ENCODE assay signal across 16 cellular contexts in genomic region chr10:4254101-4254994, GRCh38.
DNase-seq lines count a peak whose midpoint lies in the region; ATAC-seq and TF ChIP-seq lines count a peak whose summit lies in the region.
"Had no signal": no experiment of that assay in that cellular context is flagged by ENCODE, and none has a peak within 500 bp of the region (broad histone marks: within the 10 kb centered on the region; RNA-seq: fewer than 3 reads in every experiment).

No MANE protein-coding gene starts in this region.

- no peaks in the 10 kb centered on the region for H3K27me3 ChIP-seq in Panc1 (ENCODE audit: control insufficient read depth, insufficient read depth, low read length)
- H3K27me3 ChIP-seq: BE2C, heart left ventricle, upper lobe of left lung had no signal

- H3K9me3 Mint-ChIP-seq in osteocyte (ENCODE audit: unreplicated experiment) (peaks cover 11% of the 10 kb centered on the region), CD14-positive monocyte (peaks cover 0 to 13% (median 10%) of the 10 kb centered on the region in 7 donors)

- intact Hi-C loops in Panc1 (cut with micrococcal nuclease; ENCODE audit: unreplicated experiment), result no loop called here
- intact Hi-C loops in CD14-positive monocyte (cut with micrococcal nuclease), result no loop called here

- CTCF ChIA-PET in Panc1 (lab: Charles Lee), result no interaction called here

- no peak overlapping the region for H3K4me3 ChIP-seq in Panc1 (ENCODE audit: low read depth in 2 of 2, low read length in 2 of 2)
- H3K4me3 ChIP-seq: heart left ventricle, left ventricle myocardium inferior, upper lobe of left lung had no signal

- H3K9me3 ChIP-seq in Panc1 (ENCODE audit: control insufficient read depth, insufficient read depth, low read depth, low read length), result peaks cover 10% of the 10 kb centered on the region; the same call in 1 of the 2 replicates
- H3K9me3 ChIP-seq: BE2C, heart left ventricle, upper lobe of left lung had no signal

- H3K27ac Mint-ChIP-seq in osteocyte (ENCODE audit: unreplicated experiment) (peak overlapping the region; percentile 83), CD14-positive monocyte (no peak overlapping the region)
- H3K27ac Mint-ChIP-seq: nephron had no signal

- TF ChIP-seq CTCF in Panc1 (IDR thresholded peaks at IDR 0.05) (no peak), osteocyte (IDR thresholded peaks at IDR 0.05) (no peak), GM10266 (IDR thresholded peaks at IDR 0.05; ENCODE audit: control insufficient read depth, insufficient read depth, low read depth, missing control alignments) (no peak), CD14-positive monocyte (IDR thresholded peaks at IDR 0.05) (no peak)

- H3K4me1 Mint-ChIP-seq in osteocyte (ENCODE audit: unreplicated experiment), result peaks cover 25% of the 10 kb centered on the region
- H3K4me1 Mint-ChIP-seq in CD14-positive monocyte, result no peaks in the 10 kb centered on the region

- POLR2A ChIA-PET in Panc1 (lab: Charles Lee), result no interaction called here

- DNase-seq in AG08396 (ENCODE audit: low spot score) (peak; percentile 21), Panc1 (ENCODE audit: low read depth, low spot score) (no peak), epithelial cell of prostate (ENCODE audit: low read depth, low spot score) (no peak), osteocyte (ENCODE audit: extremely low spot score, unreplicated experiment) (no peak), activated gamma-delta T cell (lab: John Stamatoyannopoulos, UW) (no peak), GM10266 (ENCODE audit: extremely low spot score) (no peak), CD14-positive monocyte (ENCODE audit: low spot score) (no peak)
- DNase-seq: activated CD4-positive, CD25-positive, alpha-beta regulatory T cell; BE2C; heart left ventricle; left ventricle myocardium inferior; NCI-H2081; stimulated activated CD4-positive, alpha-beta T cell treated with anti-CD3 and anti-CD28 coated beads, Interleukin-12 subunit alpha, Interleukin-12 subunit beta, amount 100 ng/mL, for 4 hours; upper lobe of left lung had no signal

- in situ Hi-C loops in Panc1 (cut with HindIII; ENCODE audit: low pct_unique_long_range_greater_than_20kb, low sequenced_read_pairs), result no loop called here

- no peak overlapping the region for H3K4me3 Mint-ChIP-seq in osteocyte (ENCODE audit: unreplicated experiment)
- no peak overlapping the region for H3K4me3 Mint-ChIP-seq in CD14-positive monocyte
- H3K4me3 Mint-ChIP-seq: nephron had no signal

- no peak for ATAC-seq in Panc1
- ATAC-seq in HG03521 (IDR thresholded peaks at IDR 0.05; ENCODE audit: unreplicated experiment), result no peak

- no peaks in the 10 kb centered on the region for H3K36me3 ChIP-seq in Panc1 (ENCODE audit: control insufficient read depth, insufficient read depth, low read length)
- H3K36me3 ChIP-seq: BE2C, heart left ventricle, left ventricle myocardium inferior, upper lobe of left lung had no signal

- H3K36me3 Mint-ChIP-seq in osteocyte (ENCODE audit: unreplicated experiment) (no peaks in the 10 kb centered on the region), CD14-positive monocyte (no peaks in the 10 kb centered on the region)

- H3K27me3 Mint-ChIP-seq in osteocyte (ENCODE audit: unreplicated experiment) (no peaks in the 10 kb centered on the region), CD14-positive monocyte (ENCODE audit: low read depth in 3 of 3) (peaks cover 0 to 1% (median 0%) of the 10 kb centered on the region in 3 donors)

- peak overlapping the region; percentile 67; the same call in 1 of the 2 replicates for H3K27ac ChIP-seq in Panc1 (ENCODE audit: low read length)
- H3K27ac ChIP-seq in epithelial cell of prostate, result peak overlapping the region; percentile 57
- H3K27ac ChIP-seq: heart left ventricle, left ventricle myocardium inferior, upper lobe of left lung had no signal

- no peaks in the 10 kb centered on the region for H3K4me1 ChIP-seq in Panc1 (ENCODE audit: control insufficient read depth, insufficient read depth, low read length)
- H3K4me1 ChIP-seq: BE2C, left ventricle myocardium inferior, upper lobe of left lung had no signal

- BruUV-seq in Panc1 (replicated peaks; lab: Mats Ljungman, UMichigan), result no TSS peak
